In the genomic region with DNA sequence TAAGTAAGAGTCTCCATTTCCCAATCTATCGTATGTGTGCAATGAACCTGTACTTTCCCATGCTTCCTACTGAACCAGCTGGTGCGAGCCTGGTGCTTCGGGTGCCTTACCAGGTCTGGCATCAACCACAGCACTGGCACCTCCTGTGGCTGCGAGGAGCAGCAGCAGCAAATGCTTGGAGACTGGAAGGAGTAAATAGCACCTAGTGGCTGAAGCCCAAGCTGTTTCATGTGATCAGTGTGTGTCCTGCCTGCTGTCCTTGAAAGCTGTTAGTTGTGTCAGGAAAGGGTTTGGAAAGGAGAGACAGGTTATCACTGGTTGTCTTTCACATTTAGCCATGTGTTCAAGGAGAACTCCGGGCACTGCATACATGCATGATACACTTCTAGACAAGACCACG, we compare ENCODE assay signal across 7 cellular contexts. TPM values are rescaled to one million over a fixed set of nuclear protein-coding genes. Genes with fewer than 3 reads are reported as not detected.
DNase-seq lines count a peak whose midpoint lies in the region; ATAC-seq and TF ChIP-seq lines count a peak whose summit lies in the region.

No MANE protein-coding gene starts in this region.

- H3K36me3 Mint-ChIP-seq in GM23338 (ENCODE audit: low read depth), result no peaks in the 10 kb centered on the region; the same call in 2 of the 3 replicates
- H3K36me3 Mint-ChIP-seq in progenitor cell of endocrine pancreas (ENCODE audit: insufficient read depth), result no peaks in the 10 kb centered on the region

- H3K9me2 ChIP-seq in GM23338 (ENCODE audit: insufficient read depth), result no peaks in the 10 kb centered on the region

- H3K4me1 ChIP-seq in GM23338 (ENCODE audit: insufficient read depth), result peaks cover 30% of the 10 kb centered on the region

- H3K4me3 ChIP-seq in GM23338, result no peak overlapping the region

- ATAC-seq in GM23338 (peak; percentile 93), GM19328 (IDR thresholded peaks at IDR 0.05; ENCODE audit: unreplicated experiment) (no peak), HG02763 (IDR thresholded peaks at IDR 0.05; ENCODE audit: unreplicated experiment) (no peak)

- H3K27me3 ChIP-seq in GM23338 (ENCODE audit: insufficient read depth), result no peaks in the 10 kb centered on the region

- H4K20me1 ChIP-seq in GM23338 (replicated peaks; ENCODE audit: insufficient read depth), result no peaks in the 10 kb centered on the region; the same call in 1 of the 2 replicates

- peaks cover 62% of the 10 kb centered on the region for H3K4me1 Mint-ChIP-seq in GM23338
- H3K4me1 Mint-ChIP-seq in progenitor cell of endocrine pancreas (ENCODE audit: low read depth), result peaks cover 7% of the 10 kb centered on the region

- H3K4me2 ChIP-seq in GM23338, result no peak overlapping the region

- H2AFZ ChIP-seq in GM23338, result no peak overlapping the region

- H3K9me3 Mint-ChIP-seq in GM23338, result no peaks in the 10 kb centered on the region
- no peaks in the 10 kb centered on the region for H3K9me3 Mint-ChIP-seq in progenitor cell of endocrine pancreas (ENCODE audit: low read depth)

- H3K79me2 ChIP-seq in GM23338 (replicated peaks; ENCODE audit: insufficient read depth), result no peaks in the 10 kb centered on the region

- no peak overlapping the region for H3K4me3 Mint-ChIP-seq in GM23338
- H3K4me3 Mint-ChIP-seq in progenitor cell of endocrine pancreas (ENCODE audit: low read depth), result no peak overlapping the region

- H3F3A ChIP-seq in GM23338 (replicated peaks; ENCODE audit: low read depth), result peaks cover 4% of the 10 kb centered on the region; the same call in 1 of the 2 replicates

- H3K27me3 Mint-ChIP-seq in GM23338 (ENCODE audit: insufficient read depth, low read depth, poor library complexity) (peaks cover 10% of the 10 kb centered on the region), progenitor cell of endocrine pancreas (peaks cover 9% of the 10 kb centered on the region)

- 0 out of 2 replicates have a peak, but pooled peaks cover 4% of the 10 kb centered on the region for H3K36me3 ChIP-seq in GM23338 (ENCODE audit: insufficient read depth)

- peak; percentile 79 for DNase-seq in GM23338 (ENCODE audit: low spot score)
- peak; percentile 51 for DNase-seq in NCI-H510A (lab: John Stamatoyannopoulos, UW)
- DNase-seq in epithelial cell of prostate (ENCODE audit: low read depth, low spot score), result peak; percentile 29
- DNase-seq in progenitor cell of endocrine pancreas (ENCODE audit: low spot score, unreplicated experiment), result no peak
- no peak for DNase-seq in activated CD8-positive, alpha-beta memory T cell treated with anti-CD3 and anti-CD28 coated beads, Interleukin-2, amount 50 U/mL, for 4 hours

- TF ChIP-seq CTCF in GM23338 (conservative IDR thresholded peaks at IDR 0.05; ENCODE audit: low read depth in 2 of 2), result peak; percentile 44 to 57
- peak; percentile 40 for TF ChIP-seq CTCF in progenitor cell of endocrine pancreas (IDR thresholded peaks at IDR 0.05; ENCODE audit: unreplicated experiment)

- no peak overlapping the region for H3K27ac ChIP-seq in GM23338 (ENCODE audit: low read depth)
- H3K27ac ChIP-seq in epithelial cell of prostate, result no peak overlapping the region

- H3K27ac Mint-ChIP-seq in GM23338 (no peak overlapping the region), progenitor cell of endocrine pancreas (no peak overlapping the region)

TF ChIP-seq in GM23338, 12 proteins besides CTCF, POLR2A, EP300 and RAD21:
- TF ChIP-seq ZNF331 (CRISPR knock-in tag; IDR thresholded peaks at IDR 0.05; ENCODE audit: low read depth) (no peak), CREB1 (CRISPR knock-in tag; IDR thresholded peaks at IDR 0.05; ENCODE audit: low read depth) (no peak)
- TF ChIP-seq, protein P1, sequence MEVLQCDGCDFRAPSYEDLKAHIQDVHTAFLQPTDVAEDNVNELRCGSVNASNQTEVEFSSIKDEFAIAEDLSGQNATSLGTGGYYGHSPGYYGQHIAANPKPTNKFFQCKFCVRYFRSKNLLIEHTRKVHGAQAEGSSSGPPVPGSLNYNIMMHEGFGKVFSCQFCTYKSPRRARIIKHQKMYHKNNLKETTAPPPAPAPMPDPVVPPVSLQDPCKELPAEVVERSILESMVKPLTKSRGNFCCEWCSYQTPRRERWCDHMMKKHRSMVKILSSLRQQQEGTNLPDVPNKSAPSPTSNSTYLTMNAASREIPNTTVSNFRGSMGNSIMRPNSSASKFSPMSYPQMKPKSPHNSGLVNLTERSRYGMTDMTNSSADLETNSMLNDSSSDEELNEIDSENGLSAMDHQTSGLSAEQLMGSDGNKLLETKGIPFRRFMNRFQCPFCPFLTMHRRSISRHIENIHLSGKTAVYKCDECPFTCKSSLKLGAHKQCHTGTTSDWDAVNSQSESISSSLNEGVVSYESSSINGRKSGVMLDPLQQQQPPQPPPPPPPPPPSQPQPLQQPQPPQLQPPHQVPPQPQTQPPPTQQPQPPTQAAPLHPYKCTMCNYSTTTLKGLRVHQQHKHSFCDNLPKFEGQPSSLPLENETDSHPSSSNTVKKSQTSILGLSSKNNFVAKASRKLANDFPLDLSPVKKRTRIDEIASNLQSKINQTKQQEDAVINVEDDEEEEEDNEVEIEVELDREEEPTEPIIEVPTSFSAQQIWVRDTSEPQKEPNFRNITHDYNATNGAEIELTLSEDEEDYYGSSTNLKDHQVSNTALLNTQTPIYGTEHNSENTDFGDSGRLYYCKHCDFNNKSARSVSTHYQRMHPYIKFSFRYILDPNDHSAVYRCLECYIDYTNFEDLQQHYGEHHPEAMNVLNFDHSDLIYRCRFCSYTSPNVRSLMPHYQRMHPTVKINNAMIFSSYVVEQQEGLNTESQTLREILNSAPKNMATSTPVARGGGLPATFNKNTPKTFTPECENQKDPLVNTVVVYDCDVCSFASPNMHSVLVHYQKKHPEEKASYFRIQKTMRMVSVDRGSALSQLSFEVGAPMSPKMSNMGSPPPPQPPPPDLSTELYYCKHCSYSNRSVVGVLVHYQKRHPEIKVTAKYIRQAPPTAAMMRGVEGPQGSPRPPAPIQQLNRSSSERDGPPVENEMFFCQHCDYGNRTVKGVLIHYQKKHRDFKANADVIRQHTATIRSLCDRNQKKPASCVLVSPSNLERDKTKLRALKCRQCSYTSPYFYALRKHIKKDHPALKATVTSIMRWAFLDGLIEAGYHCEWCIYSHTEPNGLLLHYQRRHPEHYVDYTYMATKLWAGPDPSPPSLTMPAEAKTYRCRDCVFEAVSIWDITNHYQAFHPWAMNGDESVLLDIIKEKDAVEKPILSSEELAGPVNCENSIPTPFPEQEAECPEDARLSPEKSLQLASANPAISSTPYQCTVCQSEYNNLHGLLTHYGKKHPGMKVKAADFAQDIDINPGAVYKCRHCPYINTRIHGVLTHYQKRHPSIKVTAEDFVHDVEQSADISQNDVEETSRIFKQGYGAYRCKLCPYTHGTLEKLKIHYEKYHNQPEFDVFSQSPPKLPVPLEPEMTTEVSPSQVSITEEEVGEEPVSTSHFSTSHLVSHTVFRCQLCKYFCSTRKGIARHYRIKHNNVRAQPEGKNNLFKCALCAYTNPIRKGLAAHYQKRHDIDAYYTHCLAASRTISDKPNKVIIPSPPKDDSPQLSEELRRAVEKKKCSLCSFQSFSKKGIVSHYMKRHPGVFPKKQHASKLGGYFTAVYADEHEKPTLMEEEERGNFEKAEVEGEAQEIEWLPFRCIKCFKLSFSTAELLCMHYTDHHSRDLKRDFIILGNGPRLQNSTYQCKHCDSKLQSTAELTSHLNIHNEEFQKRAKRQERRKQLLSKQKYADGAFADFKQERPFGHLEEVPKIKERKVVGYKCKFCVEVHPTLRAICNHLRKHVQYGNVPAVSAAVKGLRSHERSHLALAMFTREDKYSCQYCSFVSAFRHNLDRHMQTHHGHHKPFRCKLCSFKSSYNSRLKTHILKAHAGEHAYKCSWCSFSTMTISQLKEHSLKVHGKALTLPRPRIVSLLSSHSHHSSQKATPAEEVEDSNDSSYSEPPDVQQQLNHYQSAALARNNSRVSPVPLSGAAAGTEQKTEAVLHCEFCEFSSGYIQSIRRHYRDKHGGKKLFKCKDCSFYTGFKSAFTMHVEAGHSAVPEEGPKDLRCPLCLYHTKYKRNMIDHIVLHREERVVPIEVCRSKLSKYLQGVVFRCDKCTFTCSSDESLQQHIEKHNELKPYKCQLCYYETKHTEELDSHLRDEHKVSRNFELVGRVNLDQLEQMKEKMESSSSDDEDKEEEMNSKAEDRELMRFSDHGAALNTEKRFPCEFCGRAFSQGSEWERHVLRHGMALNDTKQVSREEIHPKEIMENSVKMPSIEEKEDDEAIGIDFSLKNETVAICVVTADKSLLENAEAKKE (CRISPR knock-in tag; IDR thresholded peaks at IDR 0.05), result 0 out of 2 replicates have a peak, but pooled peaks have one; percentile 28
- TF ChIP-seq, protein P2, sequence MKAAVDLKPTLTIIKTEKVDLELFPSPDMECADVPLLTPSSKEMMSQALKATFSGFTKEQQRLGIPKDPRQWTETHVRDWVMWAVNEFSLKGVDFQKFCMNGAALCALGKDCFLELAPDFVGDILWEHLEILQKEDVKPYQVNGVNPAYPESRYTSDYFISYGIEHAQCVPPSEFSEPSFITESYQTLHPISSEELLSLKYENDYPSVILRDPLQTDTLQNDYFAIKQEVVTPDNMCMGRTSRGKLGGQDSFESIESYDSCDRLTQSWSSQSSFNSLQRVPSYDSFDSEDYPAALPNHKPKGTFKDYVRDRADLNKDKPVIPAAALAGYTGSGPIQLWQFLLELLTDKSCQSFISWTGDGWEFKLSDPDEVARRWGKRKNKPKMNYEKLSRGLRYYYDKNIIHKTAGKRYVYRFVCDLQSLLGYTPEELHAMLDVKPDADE (IDR thresholded peaks at IDR 0.05), result no peak

RNA-seq across cellular contexts. Expression of a gene that starts 31.8 kb away (rescaled TPM):
- 17.7 and 18.6 TPM in 2 replicates for total RNA-seq in GM23338 (2014; rRNA removed; shearing (Covaris generic))
- 17.4 and 22.6 TPM in 2 replicates for polyA plus RNA-seq in GM23338 (2016; fragmentation: Nextera tagmentation; extraction: Ambion mirVana)
- 2.0 and 2.2 TPM in 2 replicates for total RNA-seq in progenitor cell of endocrine pancreas

Comparison
In these comparisons a context has a peak if more than half of its experiments do, and no peak if none do; other contexts are left out.
1. DNase-seq: peak in GM23338 (single experiment), NCI-H510A (single experiment) and epithelial cell of prostate (single experiment); none in progenitor cell of endocrine pancreas (single experiment) and activated CD8-positive, alpha-beta memory T cell treated with anti-CD3 and anti-CD28 coated beads, Interleukin-2, amount 50 U/mL, for 4 hours (single experiment).